27 cellular contexts compared by ENCODE assay signal in genomic region chr18:60050821-60051220, GRCh38.
"Had no signal": no experiment of that assay in that cellular context is flagged by ENCODE, and none has a peak within 500 bp of the region (broad histone marks: within the 10 kb centered on the region; RNA-seq: fewer than 3 reads in every experiment).

No MANE protein-coding gene starts in this region.

- H3K4me3 ChIP-seq: coronary artery, dorsolateral prefrontal cortex, esophagus muscularis mucosa, gastrocnemius medialis, heart left ventricle had no signal

- H3K27me3 ChIP-seq: brain microvascular endothelial cell, dorsolateral prefrontal cortex, esophagus muscularis mucosa, foreskin keratinocyte, gastrocnemius medialis, heart left ventricle had no signal

- DNase-seq: activated CD4-positive, alpha-beta T cell treated with anti-CD3 and anti-CD28 coated beads for 1 hour; activated CD4-positive, alpha-beta T cell treated with anti-CD3 and anti-CD28 coated beads for 4 hours; activated CD4-positive, alpha-beta T cell treated with anti-CD3 and anti-CD28 coated beads, Interleukin-2, amount 10 ng/mL, durations not matched to agents 7 days and 5 days; activated CD4-positive, alpha-beta T cell treated with anti-CD3 and anti-CD28 coated beads, Interleukin-2, amount 50 U/mL, for 48 hours; activated CD4-positive, CD25-positive, alpha-beta regulatory T cell; activated CD8-positive, alpha-beta memory T cell treated with anti-CD3 and anti-CD28 coated beads for 24 hours; activated CD8-positive, alpha-beta T cell treated with anti-CD3 and anti-CD28 coated beads for 36 hours; activated effector memory CD4-positive, alpha-beta T cell treated with Interleukin-2 at 50 U/mL for 16 hours; activated gamma-delta T cell treated with Interleukin-2 at 50 U/mL for 16 hours; activated naive CD4-positive, alpha-beta T cell treated with anti-CD3 and anti-CD28 coated beads, Interleukin-2, amount 50 U/mL, for 16 hours; activated naive CD4-positive, alpha-beta T cell treated with Interleukin-2 at 50 U/mL for 16 hours; activated T-cell treated with anti-CD3 and anti-CD28 coated beads, Interleukin-2, amount 50 U/mL, for 4 hours; amniotic stem cell; anterior cingulate cortex; brain microvascular endothelial cell; dorsolateral prefrontal cortex; effector memory CD4-positive, alpha-beta T cell; endodermal cell; erythroblast; foreskin keratinocyte; gastrocnemius medialis; glutamatergic neuron; heart left ventricle; T-helper 2 cell had no signal

- H3K36me3 ChIP-seq: brain microvascular endothelial cell, esophagus muscularis mucosa, gastrocnemius medialis, heart left ventricle had no signal

- H3K9me3 ChIP-seq: esophagus muscularis mucosa, gastrocnemius medialis had no signal

- H3K4me1 ChIP-seq: gastrocnemius medialis, heart left ventricle had no signal

- H3K27ac ChIP-seq: brain microvascular endothelial cell, coronary artery, dorsolateral prefrontal cortex, esophagus muscularis mucosa, foreskin keratinocyte, gastrocnemius medialis, heart left ventricle had no signal

- ATAC-seq: activated CD8-positive, alpha-beta T cell treated with anti-CD3 and anti-CD28 coated beads for 36 hours; activated T-cell treated with anti-CD3 and anti-CD28 coated beads, Interleukin-2, amount 50 U/mL, for 4 hours; activated T-helper 17 cell treated with anti-CD3 and anti-CD28 coated beads, Interleukin-2, amount 50 U/mL, for 72 hours; foreskin keratinocyte; gastrocnemius medialis; heart left ventricle had no signal
